Comparison of ENCODE assay signal across 1 cellular context in the genomic region with DNA sequence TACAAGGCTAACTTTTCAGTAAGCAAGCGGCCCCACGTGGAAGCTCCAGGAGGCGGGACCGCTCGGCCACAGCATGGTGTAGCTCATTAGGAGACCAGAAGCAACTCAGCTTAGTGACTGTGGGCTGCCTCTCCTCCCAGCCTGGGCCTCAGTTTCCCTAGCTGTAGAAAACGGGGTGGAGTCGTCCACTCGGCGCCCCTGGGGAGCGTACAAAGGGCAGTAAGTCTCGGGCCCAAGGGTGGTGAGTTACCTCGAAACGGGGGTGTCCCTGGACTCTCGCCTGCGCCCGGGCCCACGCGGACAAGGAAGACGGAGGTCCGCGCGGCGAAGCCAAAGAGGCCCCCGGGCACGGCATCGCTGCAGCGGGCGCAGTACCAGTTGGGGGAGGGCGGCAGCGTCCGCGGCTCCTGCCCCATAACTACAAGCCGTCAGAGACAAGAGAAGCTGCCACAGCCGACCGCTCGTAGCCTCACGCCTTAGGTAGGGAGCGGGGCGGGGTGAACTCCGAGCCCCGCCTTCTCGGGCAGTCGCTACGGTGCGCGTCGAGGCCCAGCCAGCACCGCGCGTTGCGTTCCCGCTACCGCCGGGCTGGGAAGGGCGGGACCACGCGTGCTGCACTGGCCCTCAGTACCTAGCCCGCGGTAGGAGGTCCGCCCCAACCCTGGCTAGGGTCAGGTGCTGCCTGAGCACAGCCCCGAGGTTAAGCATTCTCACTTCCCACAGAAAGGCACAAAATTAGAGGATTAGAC.
TF ChIP-seq lines count a peak whose summit lies in the region.

A gene with protein sequence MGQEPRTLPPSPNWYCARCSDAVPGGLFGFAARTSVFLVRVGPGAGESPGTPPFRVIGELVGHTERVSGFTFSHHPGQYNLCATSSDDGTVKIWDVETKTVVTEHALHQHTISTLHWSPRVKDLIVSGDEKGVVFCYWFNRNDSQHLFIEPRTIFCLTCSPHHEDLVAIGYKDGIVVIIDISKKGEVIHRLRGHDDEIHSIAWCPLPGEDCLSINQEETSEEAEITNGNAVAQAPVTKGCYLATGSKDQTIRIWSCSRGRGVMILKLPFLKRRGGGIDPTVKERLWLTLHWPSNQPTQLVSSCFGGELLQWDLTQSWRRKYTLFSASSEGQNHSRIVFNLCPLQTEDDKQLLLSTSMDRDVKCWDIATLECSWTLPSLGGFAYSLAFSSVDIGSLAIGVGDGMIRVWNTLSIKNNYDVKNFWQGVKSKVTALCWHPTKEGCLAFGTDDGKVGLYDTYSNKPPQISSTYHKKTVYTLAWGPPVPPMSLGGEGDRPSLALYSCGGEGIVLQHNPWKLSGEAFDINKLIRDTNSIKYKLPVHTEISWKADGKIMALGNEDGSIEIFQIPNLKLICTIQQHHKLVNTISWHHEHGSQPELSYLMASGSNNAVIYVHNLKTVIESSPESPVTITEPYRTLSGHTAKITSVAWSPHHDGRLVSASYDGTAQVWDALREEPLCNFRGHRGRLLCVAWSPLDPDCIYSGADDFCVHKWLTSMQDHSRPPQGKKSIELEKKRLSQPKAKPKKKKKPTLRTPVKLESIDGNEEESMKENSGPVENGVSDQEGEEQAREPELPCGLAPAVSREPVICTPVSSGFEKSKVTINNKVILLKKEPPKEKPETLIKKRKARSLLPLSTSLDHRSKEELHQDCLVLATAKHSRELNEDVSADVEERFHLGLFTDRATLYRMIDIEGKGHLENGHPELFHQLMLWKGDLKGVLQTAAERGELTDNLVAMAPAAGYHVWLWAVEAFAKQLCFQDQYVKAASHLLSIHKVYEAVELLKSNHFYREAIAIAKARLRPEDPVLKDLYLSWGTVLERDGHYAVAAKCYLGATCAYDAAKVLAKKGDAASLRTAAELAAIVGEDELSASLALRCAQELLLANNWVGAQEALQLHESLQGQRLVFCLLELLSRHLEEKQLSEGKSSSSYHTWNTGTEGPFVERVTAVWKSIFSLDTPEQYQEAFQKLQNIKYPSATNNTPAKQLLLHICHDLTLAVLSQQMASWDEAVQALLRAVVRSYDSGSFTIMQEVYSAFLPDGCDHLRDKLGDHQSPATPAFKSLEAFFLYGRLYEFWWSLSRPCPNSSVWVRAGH (N-terminal part only) (minus strand): TSS at position 494 of the 749 bp plus-strand sequence. CDS start 78 bp downstream, at position 416.

TF ChIP-seq in HepG2, 621 proteins besides CTCF, POLR2A, EP300 and RAD21 (continued from another document):
- TF ChIP-seq ZBTB43 (CRISPR knock-in tag; conservative IDR thresholded peaks at IDR 0.05) (no peak; the same call in none of the 2 replicates), HES4 (CRISPR knock-in tag; IDR thresholded peaks at IDR 0.05; ENCODE audit: borderline replicate concordance) (peak; percentile 82; the same call in 1 of the 2 replicates), SMARCE1 (IDR thresholded peaks at IDR 0.05; ENCODE audit: borderline replicate concordance) (no peak), SYNCRIP (IDR thresholded peaks at IDR 0.05; ENCODE audit: insufficient read depth, low read depth, low read length) (no peak), SAFB2 (CRISPR knock-in tag; IDR thresholded peaks at IDR 0.05; ENCODE audit: borderline replicate concordance, low read depth) (peak; percentile 54; the same call in 1 of the 2 replicates), NCOA1 (CRISPR knock-in tag; IDR thresholded peaks at IDR 0.05) (peak; percentile 73; the same call in 1 of the 2 replicates), FOXM1 (CRISPR knock-in tag; IDR thresholded peaks at IDR 0.05) (no peak), ZMYM2 (CRISPR knock-in tag; IDR thresholded peaks at IDR 0.05) (no peak; the same call in 1 of the 2 replicates), SOX5 (CRISPR knock-in tag; IDR thresholded peaks at IDR 0.05; ENCODE audit: borderline replicate concordance) (peak; percentile 44; the same call in 1 of the 2 replicates)
- TF ChIP-seq, protein P1, sequence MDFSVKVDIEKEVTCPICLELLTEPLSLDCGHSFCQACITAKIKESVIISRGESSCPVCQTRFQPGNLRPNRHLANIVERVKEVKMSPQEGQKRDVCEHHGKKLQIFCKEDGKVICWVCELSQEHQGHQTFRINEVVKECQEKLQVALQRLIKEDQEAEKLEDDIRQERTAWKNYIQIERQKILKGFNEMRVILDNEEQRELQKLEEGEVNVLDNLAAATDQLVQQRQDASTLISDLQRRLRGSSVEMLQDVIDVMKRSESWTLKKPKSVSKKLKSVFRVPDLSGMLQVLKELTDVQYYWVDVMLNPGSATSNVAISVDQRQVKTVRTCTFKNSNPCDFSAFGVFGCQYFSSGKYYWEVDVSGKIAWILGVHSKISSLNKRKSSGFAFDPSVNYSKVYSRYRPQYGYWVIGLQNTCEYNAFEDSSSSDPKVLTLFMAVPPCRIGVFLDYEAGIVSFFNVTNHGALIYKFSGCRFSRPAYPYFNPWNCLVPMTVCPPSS (IDR thresholded peaks at IDR 0.05) = no peak
- TF ChIP-seq, protein P2, sequence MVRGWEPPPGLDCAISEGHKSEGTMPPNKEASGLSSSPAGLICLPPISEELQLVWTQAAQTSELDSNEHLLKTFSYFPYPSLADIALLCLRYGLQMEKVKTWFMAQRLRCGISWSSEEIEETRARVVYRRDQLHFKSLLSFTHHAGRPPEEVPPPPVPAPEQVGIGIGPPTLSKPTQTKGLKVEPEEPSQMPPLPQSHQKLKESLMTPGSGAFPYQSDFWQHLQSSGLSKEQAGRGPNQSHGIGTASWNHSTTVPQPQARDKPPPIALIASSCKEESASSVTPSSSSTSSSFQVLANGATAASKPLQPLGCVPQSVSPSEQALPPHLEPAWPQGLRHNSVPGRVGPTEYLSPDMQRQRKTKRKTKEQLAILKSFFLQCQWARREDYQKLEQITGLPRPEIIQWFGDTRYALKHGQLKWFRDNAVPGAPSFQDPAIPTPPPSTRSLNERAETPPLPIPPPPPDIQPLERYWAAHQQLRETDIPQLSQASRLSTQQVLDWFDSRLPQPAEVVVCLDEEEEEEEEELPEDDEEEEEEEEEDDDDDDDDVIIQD (CRISPR knock-in tag; IDR thresholded peaks at IDR 0.05; ENCODE audit: low read depth) = peak; percentile 40; the same call in 1 of the 2 replicates
- TF ChIP-seq, protein P3, sequence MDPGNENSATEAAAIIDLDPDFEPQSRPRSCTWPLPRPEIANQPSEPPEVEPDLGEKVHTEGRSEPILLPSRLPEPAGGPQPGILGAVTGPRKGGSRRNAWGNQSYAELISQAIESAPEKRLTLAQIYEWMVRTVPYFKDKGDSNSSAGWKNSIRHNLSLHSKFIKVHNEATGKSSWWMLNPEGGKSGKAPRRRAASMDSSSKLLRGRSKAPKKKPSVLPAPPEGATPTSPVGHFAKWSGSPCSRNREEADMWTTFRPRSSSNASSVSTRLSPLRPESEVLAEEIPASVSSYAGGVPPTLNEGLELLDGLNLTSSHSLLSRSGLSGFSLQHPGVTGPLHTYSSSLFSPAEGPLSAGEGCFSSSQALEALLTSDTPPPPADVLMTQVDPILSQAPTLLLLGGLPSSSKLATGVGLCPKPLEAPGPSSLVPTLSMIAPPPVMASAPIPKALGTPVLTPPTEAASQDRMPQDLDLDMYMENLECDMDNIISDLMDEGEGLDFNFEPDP (CRISPR knock-in tag; conservative IDR thresholded peaks at IDR 0.05) = no peak
